1 cellular context compared by ENCODE assay signal in genomic region chr2:95166065-95166763, GRCh38.
TF ChIP-seq lines count a peak whose summit lies in the region.

No MANE protein-coding gene starts in this region.

TF ChIP-seq in HCT116, 20 proteins besides CTCF, POLR2A, EP300 and RAD21 (continued from another document):
- TF ChIP-seq CEBPB (IDR thresholded peaks at IDR 0.05; ENCODE audit: low read depth), result no peak
